Comparison of ENCODE assay signal across 8 cellular contexts in the genomic region with DNA sequence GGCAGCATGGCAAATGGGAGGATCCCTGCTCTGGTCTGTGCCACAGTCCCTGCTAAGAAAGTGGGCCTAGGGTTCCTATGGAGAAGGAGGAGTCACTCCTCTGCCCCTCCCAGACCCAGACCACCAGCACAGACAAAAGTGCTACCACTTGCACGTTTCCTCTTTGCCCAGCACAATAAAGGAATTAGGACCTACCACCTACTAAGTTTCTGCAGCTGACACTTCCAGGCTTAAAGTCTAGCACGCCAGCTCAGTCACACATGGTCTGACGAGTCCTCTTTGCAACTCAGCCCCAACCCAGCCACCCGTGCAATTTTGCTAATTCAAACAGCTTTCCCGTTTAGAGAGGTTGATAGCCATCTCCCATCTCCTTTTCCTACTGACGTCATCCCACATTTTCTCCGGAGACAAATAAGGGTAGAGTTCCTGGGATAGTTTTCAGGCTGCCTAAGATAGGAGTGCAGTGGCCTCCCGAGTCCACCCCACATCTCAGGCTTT.
DNase-seq lines count a peak whose midpoint lies in the region; ATAC-seq and FAIRE-seq lines count a peak whose summit lies in the region.

No MANE protein-coding gene starts in this region.

- H3K27ac Mint-ChIP-seq in activated CD8-positive, alpha-beta T cell treated with anti-CD3 and anti-CD28 coated beads, Interleukin-2, amount 10 ng/mL, durations not matched to agents 7 days and 5 days: peak overlapping the region; percentile 94

- FAIRE-seq in HTR-8/SVneo (lab: Jason Lieb, UNC): no peak

- H3K9me3 Mint-ChIP-seq in activated CD8-positive, alpha-beta T cell treated with anti-CD3 and anti-CD28 coated beads, Interleukin-2, amount 10 ng/mL, durations not matched to agents 7 days and 5 days (ENCODE audit: insufficient read depth): no peaks in the 10 kb centered on the region

- POLR2A ChIA-PET in activated CD8-positive, alpha-beta T cell treated with anti-CD3 and anti-CD28 coated beads, Interleukin-2, amount 10 ng/mL, durations not matched to agents 7 days and 5 days (lab: Charles Lee): interaction anchor here (0.6 to 7.7 kb wide), 11 partner anchors 8 to 114 kb away, joined by 3 to 177 read pairs (median 10); a partner anchor contains a TSS

- CTCF ChIA-PET in activated CD8-positive, alpha-beta T cell treated with anti-CD3 and anti-CD28 coated beads, Interleukin-2, amount 10 ng/mL, durations not matched to agents 7 days and 5 days (lab: Charles Lee): interaction anchor here (1.1 to 4.9 kb wide), 14 partner anchors 10 to 66 kb away, joined by 3 to 54 read pairs (median 8); a partner anchor contains a TSS

- ATAC-seq in activated CD8-positive, alpha-beta T cell treated with anti-CD3 and anti-CD28 coated beads, Interleukin-2, amount 10 ng/mL, durations not matched to agents 7 days and 5 days: no peak
- peak; percentile 7 to 8 for ATAC-seq in left cardiac atrium

- no peaks in the 10 kb centered on the region for H3K27me3 Mint-ChIP-seq in activated CD8-positive, alpha-beta T cell treated with anti-CD3 and anti-CD28 coated beads, Interleukin-2, amount 10 ng/mL, durations not matched to agents 7 days and 5 days (ENCODE audit: low read depth)

- peaks cover 33% of the 10 kb centered on the region for H3K36me3 Mint-ChIP-seq in activated CD8-positive, alpha-beta T cell treated with anti-CD3 and anti-CD28 coated beads, Interleukin-2, amount 10 ng/mL, durations not matched to agents 7 days and 5 days (ENCODE audit: low read depth)

- peaks cover 60% of the 10 kb centered on the region for H3K4me1 Mint-ChIP-seq in activated CD8-positive, alpha-beta T cell treated with anti-CD3 and anti-CD28 coated beads, Interleukin-2, amount 10 ng/mL, durations not matched to agents 7 days and 5 days (ENCODE audit: low read depth)

- peak overlapping the region; percentile 95 for H3K4me3 Mint-ChIP-seq in activated CD8-positive, alpha-beta T cell treated with anti-CD3 and anti-CD28 coated beads, Interleukin-2, amount 10 ng/mL, durations not matched to agents 7 days and 5 days

- DNase-seq in EL (peak; percentile 94), HTR-8/SVneo (ENCODE audit: insufficient read length, low spot score) (peak; percentile 84), left cardiac atrium (no peak), renal cortical epithelial cell (ENCODE audit: low read depth) (peak; percentile 77), hippocampal formation (lab: John Stamatoyannopoulos, UW) (no peak)
- no peak for DNase-seq in activated CD8-positive, alpha-beta T cell treated with anti-CD3 and anti-CD28 coated beads, Interleukin-2, amount 10 ng/mL, durations not matched to agents 7 days and 5 days
- no peak for DNase-seq in stimulated activated CD4-positive, alpha-beta T cell treated with anti-CD3 and anti-CD28 coated beads, Interleukin-1b, Interleukin-23, amount 100 ng/mL, for 48 hours
- no peak for DNase-seq in central memory CD4-positive, alpha-beta T cell

- intact Hi-C loops in left cardiac atrium (cut with DNase I): loop anchor here (2.0 to 10.0 kb wide), 5 partner anchors 27 to 61 kb away; no protein-coding TSS in a partner anchor

Comparison
In these comparisons a context has a peak if more than half of its experiments do, and no peak if none do; other contexts are left out.
1. DNase-seq: peak in EL (single experiment), HTR-8/SVneo (single experiment) and renal cortical epithelial cell (single experiment); none in activated CD8-positive, alpha-beta T cell treated with anti-CD3 and anti-CD28 coated beads, Interleukin-2, amount 10 ng/mL, durations not matched to agents 7 days and 5 days (single experiment), left cardiac atrium (single experiment), hippocampal formation (0 of 2), stimulated activated CD4-positive, alpha-beta T cell treated with anti-CD3 and anti-CD28 coated beads, Interleukin-1b, Interleukin-23, amount 100 ng/mL, for 48 hours (single experiment) and central memory CD4-positive, alpha-beta T cell (single experiment).